ENCODE assay signal across 1 cellular context in genomic region chr4:89110986-89111832, GRCh38.
TF ChIP-seq lines count a peak whose summit lies in the region.

Gene TIGD2 (plus strand): TSS chr4:89111533. CDS start chr4:89112975, 1,442 bp downstream.

TF ChIP-seq in HepG2, 621 proteins besides CTCF, POLR2A, EP300 and RAD21 (continued from another document and continues in another):
- TF ChIP-seq, protein P1, sequence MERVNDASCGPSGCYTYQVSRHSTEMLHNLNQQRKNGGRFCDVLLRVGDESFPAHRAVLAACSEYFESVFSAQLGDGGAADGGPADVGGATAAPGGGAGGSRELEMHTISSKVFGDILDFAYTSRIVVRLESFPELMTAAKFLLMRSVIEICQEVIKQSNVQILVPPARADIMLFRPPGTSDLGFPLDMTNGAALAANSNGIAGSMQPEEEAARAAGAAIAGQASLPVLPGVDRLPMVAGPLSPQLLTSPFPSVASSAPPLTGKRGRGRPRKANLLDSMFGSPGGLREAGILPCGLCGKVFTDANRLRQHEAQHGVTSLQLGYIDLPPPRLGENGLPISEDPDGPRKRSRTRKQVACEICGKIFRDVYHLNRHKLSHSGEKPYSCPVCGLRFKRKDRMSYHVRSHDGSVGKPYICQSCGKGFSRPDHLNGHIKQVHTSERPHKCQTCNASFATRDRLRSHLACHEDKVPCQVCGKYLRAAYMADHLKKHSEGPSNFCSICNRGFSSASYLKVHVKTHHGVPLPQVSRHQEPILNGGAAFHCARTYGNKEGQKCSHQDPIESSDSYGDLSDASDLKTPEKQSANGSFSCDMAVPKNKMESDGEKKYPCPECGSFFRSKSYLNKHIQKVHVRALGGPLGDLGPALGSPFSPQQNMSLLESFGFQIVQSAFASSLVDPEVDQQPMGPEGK (CRISPR knock-in tag; IDR thresholded peaks at IDR 0.05), result peak; percentile 68
- TF ChIP-seq GPBP1L1 (CRISPR knock-in tag; IDR thresholded peaks at IDR 0.05), result no peak
- TF ChIP-seq RFX5 (IDR thresholded peaks at IDR 0.05; ENCODE audit: low read depth, low read length), result no peak
- no peak for TF ChIP-seq TCF7L2 (IDR thresholded peaks at IDR 0.05; ENCODE audit: low read depth, low read length)
- TF ChIP-seq CERS6 (CRISPR knock-in tag; IDR thresholded peaks at IDR 0.05), result no peak
- peak; percentile 83 for TF ChIP-seq YEATS4 (CRISPR knock-in tag; IDR thresholded peaks at IDR 0.05; ENCODE audit: borderline replicate concordance)
- no peak for TF ChIP-seq HMG20B (CRISPR knock-in tag; conservative IDR thresholded peaks at IDR 0.05)
- peak; percentile 50; the same call in 1 of the 2 replicates for TF ChIP-seq ZNF589 (CRISPR knock-in tag; conservative IDR thresholded peaks at IDR 0.05)
- TF ChIP-seq NPAS2 (CRISPR knock-in tag; IDR thresholded peaks at IDR 0.05; ENCODE audit: borderline replicate concordance), result no peak
- no peak for TF ChIP-seq PCBP1 (IDR thresholded peaks at IDR 0.05; ENCODE audit: borderline replicate concordance, low read depth, low read length)
- TF ChIP-seq, protein P2, sequence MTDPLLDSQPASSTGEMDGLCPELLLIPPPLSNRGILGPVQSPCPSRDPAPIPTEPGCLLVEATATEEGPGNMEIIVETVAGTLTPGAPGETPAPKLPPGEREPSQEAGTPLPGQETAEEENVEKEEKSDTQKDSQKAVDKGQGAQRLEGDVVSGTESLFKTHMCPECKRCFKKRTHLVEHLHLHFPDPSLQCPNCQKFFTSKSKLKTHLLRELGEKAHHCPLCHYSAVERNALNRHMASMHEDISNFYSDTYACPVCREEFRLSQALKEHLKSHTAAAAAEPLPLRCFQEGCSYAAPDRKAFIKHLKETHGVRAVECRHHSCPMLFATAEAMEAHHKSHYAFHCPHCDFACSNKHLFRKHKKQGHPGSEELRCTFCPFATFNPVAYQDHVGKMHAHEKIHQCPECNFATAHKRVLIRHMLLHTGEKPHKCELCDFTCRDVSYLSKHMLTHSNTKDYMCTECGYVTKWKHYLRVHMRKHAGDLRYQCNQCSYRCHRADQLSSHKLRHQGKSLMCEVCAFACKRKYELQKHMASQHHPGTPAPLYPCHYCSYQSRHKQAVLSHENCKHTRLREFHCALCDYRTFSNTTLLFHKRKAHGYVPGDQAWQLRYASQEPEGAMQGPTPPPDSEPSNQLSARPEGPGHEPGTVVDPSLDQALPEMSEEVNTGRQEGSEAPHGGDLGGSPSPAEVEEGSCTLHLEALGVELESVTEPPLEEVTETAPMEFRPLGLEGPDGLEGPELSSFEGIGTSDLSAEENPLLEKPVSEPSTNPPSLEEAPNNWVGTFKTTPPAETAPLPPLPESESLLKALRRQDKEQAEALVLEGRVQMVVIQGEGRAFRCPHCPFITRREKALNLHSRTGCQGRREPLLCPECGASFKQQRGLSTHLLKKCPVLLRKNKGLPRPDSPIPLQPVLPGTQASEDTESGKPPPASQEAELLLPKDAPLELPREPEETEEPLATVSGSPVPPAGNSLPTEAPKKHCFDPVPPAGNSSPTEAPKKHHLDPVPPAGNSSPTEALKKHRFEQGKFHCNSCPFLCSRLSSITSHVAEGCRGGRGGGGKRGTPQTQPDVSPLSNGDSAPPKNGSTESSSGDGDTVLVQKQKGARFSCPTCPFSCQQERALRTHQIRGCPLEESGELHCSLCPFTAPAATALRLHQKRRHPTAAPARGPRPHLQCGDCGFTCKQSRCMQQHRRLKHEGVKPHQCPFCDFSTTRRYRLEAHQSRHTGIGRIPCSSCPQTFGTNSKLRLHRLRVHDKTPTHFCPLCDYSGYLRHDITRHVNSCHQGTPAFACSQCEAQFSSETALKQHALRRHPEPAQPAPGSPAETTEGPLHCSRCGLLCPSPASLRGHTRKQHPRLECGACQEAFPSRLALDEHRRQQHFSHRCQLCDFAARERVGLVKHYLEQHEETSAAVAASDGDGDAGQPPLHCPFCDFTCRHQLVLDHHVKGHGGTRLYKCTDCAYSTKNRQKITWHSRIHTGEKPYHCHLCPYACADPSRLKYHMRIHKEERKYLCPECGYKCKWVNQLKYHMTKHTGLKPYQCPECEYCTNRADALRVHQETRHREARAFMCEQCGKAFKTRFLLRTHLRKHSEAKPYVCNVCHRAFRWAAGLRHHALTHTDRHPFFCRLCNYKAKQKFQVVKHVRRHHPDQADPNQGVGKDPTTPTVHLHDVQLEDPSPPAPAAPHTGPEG (CRISPR knock-in tag; IDR thresholded peaks at IDR 0.05), result no peak
- TF ChIP-seq, protein P3, sequence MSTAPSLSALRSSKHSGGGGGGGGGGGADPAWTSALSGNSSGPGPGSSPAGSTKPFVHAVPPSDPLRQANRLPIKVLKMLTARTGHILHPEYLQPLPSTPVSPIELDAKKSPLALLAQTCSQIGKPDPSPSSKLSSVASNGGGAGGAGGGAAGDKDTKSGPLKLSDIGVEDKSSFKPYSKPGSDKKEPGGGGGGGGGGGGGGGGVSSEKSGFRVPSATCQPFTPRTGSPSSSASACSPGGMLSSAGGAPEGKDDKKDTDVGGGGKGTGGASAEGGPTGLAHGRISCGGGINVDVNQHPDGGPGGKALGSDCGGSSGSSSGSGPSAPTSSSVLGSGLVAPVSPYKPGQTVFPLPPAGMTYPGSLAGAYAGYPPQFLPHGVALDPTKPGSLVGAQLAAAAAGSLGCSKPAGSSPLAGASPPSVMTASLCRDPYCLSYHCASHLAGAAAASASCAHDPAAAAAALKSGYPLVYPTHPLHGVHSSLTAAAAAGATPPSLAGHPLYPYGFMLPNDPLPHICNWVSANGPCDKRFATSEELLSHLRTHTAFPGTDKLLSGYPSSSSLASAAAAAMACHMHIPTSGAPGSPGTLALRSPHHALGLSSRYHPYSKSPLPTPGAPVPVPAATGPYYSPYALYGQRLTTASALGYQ (CRISPR knock-in tag; IDR thresholded peaks at IDR 0.05), result no peak; the same call in 1 of the 2 replicates
- peak; percentile 83 for TF ChIP-seq IKZF4 (CRISPR knock-in tag; IDR thresholded peaks at IDR 0.05; ENCODE audit: borderline replicate concordance, low read depth, not compliant biosample characterization)
- TF ChIP-seq, protein P4, sequence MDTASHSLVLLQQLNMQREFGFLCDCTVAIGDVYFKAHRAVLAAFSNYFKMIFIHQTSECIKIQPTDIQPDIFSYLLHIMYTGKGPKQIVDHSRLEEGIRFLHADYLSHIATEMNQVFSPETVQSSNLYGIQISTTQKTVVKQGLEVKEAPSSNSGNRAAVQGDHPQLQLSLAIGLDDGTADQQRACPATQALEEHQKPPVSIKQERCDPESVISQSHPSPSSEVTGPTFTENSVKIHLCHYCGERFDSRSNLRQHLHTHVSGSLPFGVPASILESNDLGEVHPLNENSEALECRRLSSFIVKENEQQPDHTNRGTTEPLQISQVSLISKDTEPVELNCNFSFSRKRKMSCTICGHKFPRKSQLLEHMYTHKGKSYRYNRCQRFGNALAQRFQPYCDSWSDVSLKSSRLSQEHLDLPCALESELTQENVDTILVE (CRISPR knock-in tag; IDR thresholded peaks at IDR 0.05), result peak; percentile 18; the same call in 1 of the 2 replicates
- TF ChIP-seq STAT5B (CRISPR knock-in tag; IDR thresholded peaks at IDR 0.05), result no peak
- TF ChIP-seq ZNF800 (CRISPR knock-in tag; IDR thresholded peaks at IDR 0.05), result no peak; the same call in 1 of the 2 replicates
- peak; percentile 1; the same call in 1 of the 2 replicates for TF ChIP-seq MTA1 (CRISPR knock-in tag; IDR thresholded peaks at IDR 0.05; ENCODE audit: borderline replicate concordance)
- no peak for TF ChIP-seq REXO4 (CRISPR knock-in tag; IDR thresholded peaks at IDR 0.05; ENCODE audit: borderline replicate concordance)
- TF ChIP-seq ZZZ3 (CRISPR knock-in tag; IDR thresholded peaks at IDR 0.05; ENCODE audit: borderline replicate concordance), result no peak
- no peak for TF ChIP-seq XBP1 (CRISPR knock-in tag; IDR thresholded peaks at IDR 0.05)
- peak; percentile 58; the same call in 1 of the 2 replicates for TF ChIP-seq ZNF33A (CRISPR knock-in tag; IDR thresholded peaks at IDR 0.05; ENCODE audit: borderline replicate concordance)
- TF ChIP-seq MAF1 (CRISPR knock-in tag; IDR thresholded peaks at IDR 0.05; ENCODE audit: borderline replicate concordance), result 0 out of 2 replicates have a peak, but pooled peaks have one; percentile 11
- TF ChIP-seq NBN (conservative IDR thresholded peaks at IDR 0.05), result no peak
- TF ChIP-seq, protein P5, sequence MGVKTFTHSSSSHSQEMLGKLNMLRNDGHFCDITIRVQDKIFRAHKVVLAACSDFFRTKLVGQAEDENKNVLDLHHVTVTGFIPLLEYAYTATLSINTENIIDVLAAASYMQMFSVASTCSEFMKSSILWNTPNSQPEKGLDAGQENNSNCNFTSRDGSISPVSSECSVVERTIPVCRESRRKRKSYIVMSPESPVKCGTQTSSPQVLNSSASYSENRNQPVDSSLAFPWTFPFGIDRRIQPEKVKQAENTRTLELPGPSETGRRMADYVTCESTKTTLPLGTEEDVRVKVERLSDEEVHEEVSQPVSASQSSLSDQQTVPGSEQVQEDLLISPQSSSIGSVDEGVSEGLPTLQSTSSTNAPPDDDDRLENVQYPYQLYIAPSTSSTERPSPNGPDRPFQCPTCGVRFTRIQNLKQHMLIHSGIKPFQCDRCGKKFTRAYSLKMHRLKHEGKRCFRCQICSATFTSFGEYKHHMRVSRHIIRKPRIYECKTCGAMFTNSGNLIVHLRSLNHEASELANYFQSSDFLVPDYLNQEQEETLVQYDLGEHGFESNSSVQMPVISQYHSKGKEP (CRISPR knock-in tag; IDR thresholded peaks at IDR 0.05), result 0 out of 2 replicates have a peak, but pooled peaks have one; percentile 67
- no peak for TF ChIP-seq KDM5A (IDR thresholded peaks at IDR 0.05; ENCODE audit: borderline replicate concordance, low read length)
- TF ChIP-seq ZBTB4 (CRISPR knock-in tag; IDR thresholded peaks at IDR 0.05; ENCODE audit: borderline replicate concordance), result 0 out of 2 replicates have a peak, but pooled peaks have one; percentile 42
- peak; percentile 89; the same call in 1 of the 2 replicates for TF ChIP-seq NFKB2 (CRISPR knock-in tag; IDR thresholded peaks at IDR 0.05; ENCODE audit: borderline replicate concordance)
- 0 out of 2 replicates have a peak, but pooled peaks have one; percentile 54 for TF ChIP-seq ZNF724P (CRISPR knock-in tag; IDR thresholded peaks at IDR 0.05; ENCODE audit: borderline replicate concordance)
- TF ChIP-seq FOXM1 (CRISPR knock-in tag; IDR thresholded peaks at IDR 0.05), result no peak
- no peak for TF ChIP-seq MAFK (conservative IDR thresholded peaks at IDR 0.05 in 1 of 2, IDR thresholded peaks at IDR 0.05 in 1 of 2; ENCODE audit: low read length in 2 of 2)
- TF ChIP-seq, protein P6, sequence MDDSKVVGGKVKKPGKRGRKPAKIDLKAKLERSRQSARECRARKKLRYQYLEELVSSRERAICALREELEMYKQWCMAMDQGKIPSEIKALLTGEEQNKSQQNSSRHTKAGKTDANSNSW (CRISPR knock-in tag; IDR thresholded peaks at IDR 0.05; ENCODE audit: borderline replicate concordance), result no peak
- no peak for TF ChIP-seq PHB2 (IDR thresholded peaks at IDR 0.05; ENCODE audit: partially characterized antibody)
